Comparison of ENCODE assay signal across 8 cellular contexts in the genomic region with DNA sequence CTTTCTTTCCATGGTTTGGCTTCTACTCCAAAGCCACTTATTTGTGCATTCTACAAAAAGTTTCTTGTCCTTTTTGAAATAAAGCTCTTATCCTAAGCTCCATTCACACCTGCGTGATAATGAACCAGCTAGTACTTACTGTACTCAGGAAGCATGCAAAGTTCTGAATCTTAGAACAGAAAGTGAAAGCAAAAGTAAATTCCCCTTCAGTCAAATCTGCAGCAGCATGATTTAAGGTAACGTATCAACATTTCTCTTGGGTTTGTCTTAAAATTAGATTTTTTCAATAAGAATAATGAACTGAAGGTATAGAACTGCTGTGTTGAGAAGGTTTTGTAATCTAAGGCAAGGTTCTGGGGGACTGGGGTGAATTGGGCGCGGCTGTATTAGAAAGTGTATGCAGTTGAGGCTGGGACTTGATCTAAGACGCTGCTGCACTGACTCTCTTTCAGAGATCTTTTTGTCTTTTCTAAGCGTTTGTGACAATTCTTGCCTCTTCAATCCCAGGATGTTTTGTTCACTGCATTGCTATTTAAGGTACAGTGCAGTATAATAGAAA. TPM values are rescaled to one million over a fixed set of nuclear protein-coding genes. Genes with fewer than 3 reads are reported as not detected.
DNase-seq lines count a peak whose midpoint lies in the region; ATAC-seq, FAIRE-seq and TF ChIP-seq lines count a peak whose summit lies in the region.

A gene with protein sequence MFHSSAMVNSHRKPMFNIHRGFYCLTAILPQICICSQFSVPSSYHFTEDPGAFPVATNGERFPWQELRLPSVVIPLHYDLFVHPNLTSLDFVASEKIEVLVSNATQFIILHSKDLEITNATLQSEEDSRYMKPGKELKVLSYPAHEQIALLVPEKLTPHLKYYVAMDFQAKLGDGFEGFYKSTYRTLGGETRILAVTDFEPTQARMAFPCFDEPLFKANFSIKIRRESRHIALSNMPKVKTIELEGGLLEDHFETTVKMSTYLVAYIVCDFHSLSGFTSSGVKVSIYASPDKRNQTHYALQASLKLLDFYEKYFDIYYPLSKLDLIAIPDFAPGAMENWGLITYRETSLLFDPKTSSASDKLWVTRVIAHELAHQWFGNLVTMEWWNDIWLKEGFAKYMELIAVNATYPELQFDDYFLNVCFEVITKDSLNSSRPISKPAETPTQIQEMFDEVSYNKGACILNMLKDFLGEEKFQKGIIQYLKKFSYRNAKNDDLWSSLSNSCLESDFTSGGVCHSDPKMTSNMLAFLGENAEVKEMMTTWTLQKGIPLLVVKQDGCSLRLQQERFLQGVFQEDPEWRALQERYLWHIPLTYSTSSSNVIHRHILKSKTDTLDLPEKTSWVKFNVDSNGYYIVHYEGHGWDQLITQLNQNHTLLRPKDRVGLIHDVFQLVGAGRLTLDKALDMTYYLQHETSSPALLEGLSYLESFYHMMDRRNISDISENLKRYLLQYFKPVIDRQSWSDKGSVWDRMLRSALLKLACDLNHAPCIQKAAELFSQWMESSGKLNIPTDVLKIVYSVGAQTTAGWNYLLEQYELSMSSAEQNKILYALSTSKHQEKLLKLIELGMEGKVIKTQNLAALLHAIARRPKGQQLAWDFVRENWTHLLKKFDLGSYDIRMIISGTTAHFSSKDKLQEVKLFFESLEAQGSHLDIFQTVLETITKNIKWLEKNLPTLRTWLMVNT (plus strand): TSS at position 209 of the 559 bp plus-strand sequence. CDS start 3,186 bp downstream, outside the sequence.

- no peak for TF ChIP-seq CTCF in A673 (conservative IDR thresholded peaks at IDR 0.05; ENCODE audit: low read depth, low read length)
- no peak for TF ChIP-seq CTCF in GM13976 (IDR thresholded peaks at IDR 0.05; ENCODE audit: borderline replicate concordance, control extremely low read depth, extremely low read depth, insufficient read depth, missing control alignments)
- no peak for TF ChIP-seq CTCF in hepatocyte (IDR thresholded peaks at IDR 0.05; ENCODE audit: poor library complexity)

- CTCF ChIA-PET in A673 (lab: Charles Lee), result no interaction called here

- intact Hi-C loops in A673 (cut with micrococcal nuclease; ENCODE audit: unreplicated experiment), result loop anchor here (5.0 kb wide), 1 partner anchor 61 kb away; a partner anchor contains a TSS

- H3K27me3 ChIP-seq in A673 (replicated peaks; ENCODE audit: insufficient read depth, low read depth, low read length, poor library complexity) (no peaks in the 10 kb centered on the region), hepatocyte (no peaks in the 10 kb centered on the region), small intestine (ENCODE audit: control insufficient read depth in 2 of 2, insufficient read depth in 2 of 2, low read length in 2 of 2) (no peaks in the 10 kb centered on the region)

- no TSS peak for BruUV-seq in A673 (replicated peaks; lab: Mats Ljungman, UMichigan)

- in situ Hi-C loops in GM13976 (cut with MboI; ENCODE audit: low sequenced_read_pairs, unreplicated experiment), result loop anchor here (5.0 kb wide), 1 partner anchor 51 kb away; no protein-coding TSS in a partner anchor

- peak within 1 kb of the TSS; percentile 50 for H2AFZ ChIP-seq in hepatocyte

- H3K9me3 ChIP-seq in A673 (ENCODE audit: low read depth, low read length, poor library complexity, severe bottlenecking), result no peaks in the 10 kb centered on the region
- no peaks in the 10 kb centered on the region for H3K9me3 ChIP-seq in hepatocyte (ENCODE audit: low read depth)
- no peaks in the 10 kb centered on the region for H3K9me3 ChIP-seq in small intestine (ENCODE audit: control insufficient read depth, low read depth)

- 61% methylated on average over 6 of the region's 6 CpGs for WGBS in hepatocyte (ENCODE audit: low lambda C conversion rate, missing lambda C conversion rate)
- WGBS in small intestine, 3 donors, result 2 to 5% (median 2%) methylated on average over 6 of the region's 6 CpGs

- H3K4me2 ChIP-seq in hepatocyte, result peak within 1 kb of the TSS; percentile 72

- H3K36me3 ChIP-seq in A673 (ENCODE audit: insufficient read depth, low read length, poor library complexity, severe bottlenecking), result no peaks in the 10 kb centered on the region
- H3K36me3 ChIP-seq in hepatocyte (replicated peaks; ENCODE audit: insufficient read depth, low read depth), result no peaks in the 10 kb centered on the region
- H3K36me3 ChIP-seq in small intestine (ENCODE audit: control insufficient read depth in 2 of 2, insufficient read depth in 2 of 2, low read length in 2 of 2), result no peaks in the 10 kb centered on the region

- POLR2A ChIA-PET in A673 (lab: Charles Lee; ENCODE audit: low non-redundant PET), result no interaction called here

- H3K4me1 ChIP-seq in A673 (ENCODE audit: insufficient read depth, low read length, poor library complexity, severe bottlenecking) (peaks cover 7% of the 10 kb centered on the region), hepatocyte (ENCODE audit: insufficient read depth) (peaks cover 4% of the 10 kb centered on the region), small intestine (ENCODE audit: control insufficient read depth in 2 of 2, insufficient read depth in 1 of 2, low read depth in 1 of 2, low read length in 1 of 2) (peaks cover 6 to 13% of the 10 kb centered on the region in 2 donors)

- peak; percentile 36 for DNase-seq in A673 (ENCODE audit: low spot score)
- DNase-seq in GM13976 (ENCODE audit: low spot score), result peak; percentile 10
- DNase-seq in NCI-H460 (ENCODE audit: extremely low read depth, low read depth), result peak; percentile 33
- DNase-seq in amniotic epithelial cell (ENCODE audit: low read depth), result peak; percentile 57
- DNase-seq in hepatocyte (ENCODE audit: low spot score), result peak; percentile 25
- DNase-seq in small intestine, result peak; percentile 84
- DNase-seq in GOT3 (lab: John Stamatoyannopoulos, UW), result no peak

- H3K9me2 ChIP-seq in hepatocyte (replicated peaks; ENCODE audit: insufficient read depth), result no peaks in the 10 kb centered on the region

- no peak for FAIRE-seq in small intestine (lab: Jason Lieb, UNC)

- H3K4me3 ChIP-seq in A673 (ENCODE audit: low read depth, low read length, poor library complexity, severe bottlenecking) (peak within 1 kb of the TSS; percentile 46), hepatocyte (peak within 1 kb of the TSS; percentile 3), small intestine (ENCODE audit: low read depth in 1 of 2, low read length in 2 of 2) (peak within 1 kb of the TSS; percentile 59 to 60)

- H3K27ac ChIP-seq in A673 (ENCODE audit: low read depth, low read length, poor library complexity, severe bottlenecking) (peak within 1 kb of the TSS; percentile 26), hepatocyte (peak within 1 kb of the TSS; percentile 41), small intestine (ENCODE audit: low read depth in 1 of 2, low read length in 1 of 2) (peak within 1 kb of the TSS; percentile 63 to 90)

- H3K79me2 ChIP-seq in hepatocyte, result no peaks in the 10 kb centered on the region

- ATAC-seq in HG02852 (IDR thresholded peaks at IDR 0.05; ENCODE audit: unreplicated experiment), result peak; percentile 58

- no peaks in the 10 kb centered on the region for H4K20me1 ChIP-seq in hepatocyte (ENCODE audit: insufficient read depth, poor library complexity, severe bottlenecking)

RNA-seq across cellular contexts. Expression of the gene that starts here (rescaled TPM):
- total RNA-seq in A673 (2021), result 2.0 and 2.6 TPM in 2 replicates
- total RNA-seq in NCI-H460 (2014; rRNA removed; shearing (Covaris generic)), result 2.6 and 3.2 TPM in 2 replicates
- 3.6 and 4.3 TPM in 2 replicates for polyA plus RNA-seq in NCI-H460 (2014; cell fraction: nucleus; rRNA removed)
- 0.56 and 0.87 TPM in 2 replicates for total RNA-seq in hepatocyte
- polyA plus RNA-seq in hepatocyte, result 1.5 and 2.0 TPM in 2 replicates
- 10 to 100 TPM in 1 of 3 donors, 1 to 10 TPM in 2; 4.1 to 43.3 (median 7.4) TPM for polyA plus RNA-seq in small intestine

Comparison
In these comparisons a context has a peak if more than half of its experiments do, and no peak if none do; other contexts are left out.
1. H3K27ac ChIP-seq: peak in every context shown above with its lines; median percentile 76 in small intestine; 41 in hepatocyte; 26 in A673.
2. H3K4me3 ChIP-seq: peak in every context shown above with its lines; median percentile 60 in small intestine; 46 in A673; 3 in hepatocyte.